ENCODE assay signal across 10 cellular contexts in genomic region chr7:143884978-143885559, GRCh38. TPM values are rescaled to one million over a fixed set of nuclear protein-coding genes. Genes with fewer than 3 reads are reported as not detected.
A peak's percentile ranks its signal among the peaks of the same experiment; 100 is the strongest.
DNase-seq lines count a peak whose midpoint lies in the region; ATAC-seq, FAIRE-seq and TF ChIP-seq lines count a peak whose summit lies in the region.
"Had no signal": no experiment of that assay in that cellular context is flagged by ENCODE, and none has a peak within 500 bp of the region (broad histone marks: within the 10 kb centered on the region; RNA-seq: fewer than 3 reads in every experiment).

No MANE protein-coding gene starts in this region.

- peak overlapping the region; percentile 72 for H3K9ac ChIP-seq in NT2/D1 (ENCODE audit: insufficient read length, low read depth)
- peak overlapping the region in 3 of 4 experiments; percentile 56 to 64 (median 63); a peak in 6 of 7 replicates for H3K9ac ChIP-seq in H1 (replicated peaks in 1 of 4; ENCODE audit: extremely low read depth in 1 of 4, low read depth in 3 of 4, low read length in 3 of 4)

- peak overlapping the region; percentile 84 for H3K56ac ChIP-seq in H1 (replicated peaks; ENCODE audit: insufficient read length, low read depth, low read length)

- H3K27ac ChIP-seq in H1 (ENCODE audit: low read depth, low read length): peak overlapping the region; percentile 55; the same call in 1 of the 2 replicates
- H3K27ac ChIP-seq in lung (ENCODE audit: low read depth in 1 of 2, low read length in 1 of 2): no peak overlapping the region
- H3K27ac ChIP-seq: epithelial cell of prostate had no signal

- no peak overlapping the region for H2BK12ac ChIP-seq in H1 (ENCODE audit: low read depth, low read length)

- no peak for TF ChIP-seq RAD21 in H1 (IDR thresholded peaks at IDR 0.05 in 1 of 2, conservative IDR thresholded peaks at IDR 0.05 in 1 of 2; ENCODE audit: low read depth in 2 of 2, low read length in 2 of 2)

- ATAC-seq in HG02852 (IDR thresholded peaks at IDR 0.05; ENCODE audit: unreplicated experiment): peak; percentile 94
- peak; percentile 69 for ATAC-seq in lung (ENCODE audit: insufficient read depth, low FRiP score)

- H3K4ac ChIP-seq in H1 (replicated peaks; ENCODE audit: insufficient read length, low read depth, low read length): no peak overlapping the region

- H4K91ac ChIP-seq in H1 (replicated peaks; ENCODE audit: insufficient read length, low read length): no peak overlapping the region

- peak overlapping the region; percentile 62; the same call in 1 of the 2 replicates for H4K8ac ChIP-seq in H1 (ENCODE audit: extremely low read depth, insufficient read depth, low read length)

- H2BK5ac ChIP-seq in H1 (ENCODE audit: low read depth, low read length): no peak overlapping the region; the same call in 1 of the 2 replicates

- no peaks in the 10 kb centered on the region for H3K4me1 Mint-ChIP-seq in MCF 10A (ENCODE audit: insufficient read depth, unreplicated experiment)

- no peak overlapping the region for H3K23ac ChIP-seq in H1 (ENCODE audit: insufficient read length)

- no peak for TF ChIP-seq EP300 in H1 (IDR thresholded peaks at IDR 0.05; ENCODE audit: borderline replicate concordance in 1 of 2, low read depth in 2 of 2, low read length in 2 of 2)

- no peak overlapping the region for H2BK15ac ChIP-seq in H1 (ENCODE audit: low read length)

- no peak for TF ChIP-seq CTCF in MCF 10A (IDR thresholded peaks at IDR 0.05; ENCODE audit: unreplicated experiment)
- peak in 1 of 3 experiments; percentile 10; a peak in 1 of 4 replicates for TF ChIP-seq CTCF in H1 (IDR thresholded peaks at IDR 0.05; ENCODE audit: control extremely low read depth in 1 of 3, insufficient read depth in 1 of 3, low read depth in 1 of 3, low read length in 3 of 3)
- TF ChIP-seq CTCF in lung (IDR thresholded peaks at IDR 0.05; ENCODE audit: control extremely low read depth, extremely low read depth): no peak

- POLR2A ChIA-PET in MCF 10A (lab: Yijun Ruan, JAX): interaction anchor here (1.2 kb wide), 1 partner anchor 15 kb away, joined by 6 read pairs; no protein-coding TSS in a partner anchor
- POLR2A ChIA-PET in H1 (lab: Charles Lee; ENCODE audit: partially characterized antibody): interaction anchor here (9.5 kb wide), 1 partner anchor 16 kb away, joined by 73 read pairs; the partner anchor contains the start of gene TCAF1

- DNase-seq in T47D (ENCODE audit: low read depth in 1 of 2, low spot score in 1 of 2) (peak; percentile 37 to 53), MCF 10A (ENCODE audit: unreplicated experiment) (no peak), NT2/D1 (ENCODE audit: low read depth, low spot score) (peak; percentile 90), H1 (ENCODE audit: low read depth in 1 of 2, low spot score in 2 of 2) (peak in 1 of 2 experiments; percentile 88), lung (ENCODE audit: low spot score) (no peak), superior temporal gyrus (ENCODE audit: extremely low spot score) (peak; percentile 88), NCI-H345 treated with DMSO at 0.1 percent for 48 hours (lab: John Stamatoyannopoulos, UW; ENCODE audit: unreplicated experiment) (no peak)
- DNase-seq: DND-41 had no signal

- H3K36me3 Mint-ChIP-seq in MCF 10A (ENCODE audit: insufficient read depth, unreplicated experiment): peaks cover 27% of the 10 kb centered on the region

- H3K79me1 ChIP-seq in H1 (ENCODE audit: low read depth, low read length): no peaks in the 10 kb centered on the region

- H3K4me3 ChIP-seq in NT2/D1 (ENCODE audit: insufficient read length, low read depth) (peak overlapping the region; percentile 56), H1 (ENCODE audit: extremely low read depth in 1 of 4, insufficient read depth in 2 of 4, low read depth in 3 of 4, low read length in 4 of 4) (peak overlapping the region; percentile 75 to 93 (median 86)), lung (peak overlapping the region; percentile 24)

- peak overlapping the region; percentile 74 for H4K5ac ChIP-seq in H1 (ENCODE audit: insufficient read length, low read depth, low read length)

- H3K79me2 ChIP-seq in H1 (ENCODE audit: control insufficient read depth in 1 of 2, insufficient read depth in 2 of 2, low read length in 2 of 2): peaks cover 0 to 23% of the 10 kb centered on the region in 2 experiments; a peak in 2 of 4 replicates

- H2BK120ac ChIP-seq in H1 (replicated peaks; ENCODE audit: low read depth, low read length): no peak overlapping the region

- FAIRE-seq in H1 (lab: Jason Lieb, UNC): no peak

- H3K18ac ChIP-seq in H1 (ENCODE audit: extremely low read depth, low read length): peak overlapping the region; percentile 83; the same call in 1 of the 2 replicates

- no TSS peak for BruUV-seq in MCF 10A (replicated peaks; lab: Mats Ljungman, UMichigan)

- H3K9me3 ChIP-seq in NT2/D1 (ENCODE audit: insufficient read depth, low read length): no peaks in the 10 kb centered on the region
- peaks cover 6% of the 10 kb centered on the region in 2 experiments; a peak in 2 of 4 replicates for H3K9me3 ChIP-seq in H1 (ENCODE audit: insufficient read depth in 2 of 2, low read depth in 1 of 2, low read length in 1 of 2)
- no peaks in the 10 kb centered on the region for H3K9me3 ChIP-seq in lung (ENCODE audit: control insufficient read depth in 2 of 2, insufficient read depth in 1 of 2, low read length in 1 of 2)

- 1% methylated on average over 31 of the region's 38 CpGs; no CpG with 5 or more reads in 1 of the 2 experiments for WGBS in H1 (ENCODE audit: extremely low coverage in 1 of 2, insufficient coverage in 1 of 2, insufficient read length in 1 of 2, insufficient replicate concordance in 2 of 2, low coverage in 1 of 2, low lambda C conversion rate in 2 of 2, missing lambda C conversion rate in 1 of 2), 2 experiments
- WGBS in lung, 2 donors: 3 to 21% methylated on average over 37 to 38 of the region's 38 CpGs

- H3K27me3 Mint-ChIP-seq in MCF 10A (ENCODE audit: insufficient read depth, unreplicated experiment): no peaks in the 10 kb centered on the region

- H3K36me3 ChIP-seq in NT2/D1 (ENCODE audit: insufficient read depth, insufficient read length, low read length): peaks cover 6% of the 10 kb centered on the region
- H3K36me3 ChIP-seq in H1 (ENCODE audit: control insufficient read depth in 2 of 4, insufficient read depth in 4 of 4, low read length in 3 of 4): peaks cover 0 to 10% (median 3%) of the 10 kb centered on the region in 4 experiments; a peak in 3 of 8 replicates
- H3K36me3 ChIP-seq in lung (ENCODE audit: control insufficient read depth in 2 of 2, insufficient read depth in 2 of 2, low read length in 2 of 2): no peaks in the 10 kb centered on the region

- peaks cover 0 to 2% of the 10 kb centered on the region in 2 experiments for H4K20me1 ChIP-seq in H1 (replicated peaks in 1 of 2; ENCODE audit: control insufficient read depth in 1 of 2, insufficient read depth in 2 of 2, low read length in 2 of 2)

- H2AFZ ChIP-seq in H1 (ENCODE audit: low read length): no peak overlapping the region

- peak overlapping the region; percentile 83 to 92 for H3K4me2 ChIP-seq in H1 (ENCODE audit: insufficient read depth in 1 of 2, low read depth in 2 of 2, low read length in 2 of 2)

- peak; percentile 15 to 68; a peak in 2 of 3 replicates for TF ChIP-seq POLR2A in H1 (IDR thresholded peaks at IDR 0.05; ENCODE audit: control extremely low read depth in 1 of 2, low read depth in 2 of 2, low read length in 2 of 2)

- no peak overlapping the region for H3K14ac ChIP-seq in H1 (ENCODE audit: insufficient read length)

- peaks cover 12% of the 10 kb centered on the region for H3K23me2 ChIP-seq in H1 (ENCODE audit: low read depth, low read length)

- peaks cover 11% of the 10 kb centered on the region for H3K9me3 Mint-ChIP-seq in MCF 10A (ENCODE audit: unreplicated experiment)

- intact Hi-C loops in MCF 10A (cut with micrococcal nuclease): no loop called here

- no peak overlapping the region for H2BK20ac ChIP-seq in H1 (ENCODE audit: low read length)

- in situ Hi-C loops in T47D (cut with HindIII; ENCODE audit: low pct_unique_long_range_greater_than_20kb, low sequenced_read_pairs): no loop called here

- H3K27me3 ChIP-seq in NT2/D1 (ENCODE audit: insufficient read depth, insufficient read length) (peaks cover 8% of the 10 kb centered on the region), H1 (replicated peaks in 1 of 4; ENCODE audit: control insufficient read depth in 3 of 4, extremely low read depth in 1 of 4, insufficient read depth in 3 of 4, low read length in 3 of 4) (no peaks in the 10 kb centered on the region; a peak in 1 of 7 replicates), lung (ENCODE audit: control insufficient read depth, insufficient read depth) (no peaks in the 10 kb centered on the region)

- H3K4me1 ChIP-seq in NT2/D1 (ENCODE audit: insufficient read depth, insufficient read length) (no peaks in the 10 kb centered on the region), H1 (replicated peaks in 1 of 4; ENCODE audit: control insufficient read depth in 3 of 4, insufficient read depth in 4 of 4, low read length in 3 of 4) (peaks cover 0 to 8% (median 2%) of the 10 kb centered on the region in 4 experiments; a peak in 3 of 7 replicates), lung (ENCODE audit: control insufficient read depth in 2 of 2, insufficient read depth in 2 of 2, low read length in 2 of 2) (peaks cover 0 to 16% of the 10 kb centered on the region in 2 donors)

- H3K27ac Mint-ChIP-seq in MCF 10A (ENCODE audit: low read depth, unreplicated experiment): no peak overlapping the region

- CTCF ChIA-PET in MCF 10A (lab: Yijun Ruan, JAX) (interaction anchor here (1.2 kb wide), 1 partner anchor 9 kb away, joined by 3 read pairs; no protein-coding TSS in a partner anchor), H1 (lab: Charles Lee; ENCODE audit: partially characterized antibody) (interaction anchor here (0.6 to 5.0 kb wide), 6 partner anchors 7 to 161 kb away, joined by 3 to 28 read pairs (median 3); partner anchors contain the start of gene TCAF1)

- H3K4me3 Mint-ChIP-seq in MCF 10A (ENCODE audit: unreplicated experiment): no peak overlapping the region

- no peak overlapping the region for H2AK5ac ChIP-seq in H1 (ENCODE audit: low read depth, low read length)

RNA-seq across cellular contexts. Expression of gene TCAF1, which starts 16.9 kb away (rescaled TPM):
- total RNA-seq in MCF 10A (2022) (22.7 and 27.2 TPM in 2 replicates), lung (10 to 100 TPM; 37.1 to 65.8 TPM)
- 28.0 and 30.7 TPM in 2 replicates for total RNA-seq in H1 (2021; fragmentation: NEBNext Ultra II Directional; extraction: Animal tissue kit (Norgen Biotek cat#: 25700))
- polyA plus RNA-seq in H1 (2011; rRNA removed) (9.6 and 20.4 TPM in 2 replicates), lung (10 to 100 TPM; 10.1 to 12.2 TPM)
- polyA plus RNA-seq in H1 (2011; cell fraction: cytosol; rRNA removed): 13.1 TPM
- polyA plus RNA-seq in H1 (2011; cell fraction: nucleus; rRNA removed): 139 TPM
- 17.7 to 30.8 TPM (median 24.7 TPM) in 4 replicates for polyA plus RNA-seq in H1 (2012, experiment 1 of 2)
- polyA plus RNA-seq in H1 (2012, experiment 2 of 2): 2.5 TPM
- 30.2 TPM for polyA plus RNA-seq in H1 (2013, experiment 1 of 2)
- 24.5 TPM for polyA plus RNA-seq in H1 (2013, experiment 2 of 2)
- polyA minus RNA-seq in H1 (2011; rRNA and poly(A)+ RNA removed): 83.8 and 85.3 TPM in 2 replicates
- 22.4 TPM for polyA minus RNA-seq in H1 (2011; cell fraction: cytosol; rRNA and poly(A)+ RNA removed)
- polyA minus RNA-seq in H1 (2011; cell fraction: nucleus; rRNA and poly(A)+ RNA removed): 53.6 TPM

RNA-seq across cellular contexts. Expression of gene OR2F2, which starts 50.0 kb away (rescaled TPM):
- total RNA-seq in MCF 10A (2022): not detected in 2 replicates
- not detected in 2 replicates for total RNA-seq in H1 (2021; fragmentation: NEBNext Ultra II Directional; extraction: Animal tissue kit (Norgen Biotek cat#: 25700))
- not detected in 2 replicates for polyA plus RNA-seq in H1 (2011; rRNA removed)
- polyA plus RNA-seq in H1 (2011; cell fraction: cytosol; rRNA removed): not detected
- polyA plus RNA-seq in H1 (2011; cell fraction: nucleus; rRNA removed): not detected
- not detected in 4 replicates for polyA plus RNA-seq in H1 (2012, experiment 1 of 2)
- not detected for polyA plus RNA-seq in H1 (2012, experiment 2 of 2)
- polyA plus RNA-seq in H1 (2013, experiment 1 of 2): not detected
- not detected for polyA plus RNA-seq in H1 (2013, experiment 2 of 2)
- polyA minus RNA-seq in H1 (2011; rRNA and poly(A)+ RNA removed): not detected in 2 replicates
- polyA minus RNA-seq in H1 (2011; cell fraction: cytosol; rRNA and poly(A)+ RNA removed): not detected
- 0.60 TPM for polyA minus RNA-seq in H1 (2011; cell fraction: nucleus; rRNA and poly(A)+ RNA removed)
- total RNA-seq in lung: not detected
- polyA plus RNA-seq in lung: not detected

Comparison
In these comparisons a context has a peak if more than half of its experiments do, and no peak if none do; other contexts are left out.
1. DNase-seq: peak in T47D (2 of 2), NT2/D1 (single experiment) and superior temporal gyrus (single experiment); none in MCF 10A (single experiment), lung (single experiment) and NCI-H345 treated with DMSO at 0.1 percent for 48 hours (single experiment).
2. H3K4me3 ChIP-seq: peak in every context shown above with its lines; median percentile 86 in H1; 56 in NT2/D1; 24 in lung.